ENCODE assay signal across 1 cellular context in the genomic region with DNA sequence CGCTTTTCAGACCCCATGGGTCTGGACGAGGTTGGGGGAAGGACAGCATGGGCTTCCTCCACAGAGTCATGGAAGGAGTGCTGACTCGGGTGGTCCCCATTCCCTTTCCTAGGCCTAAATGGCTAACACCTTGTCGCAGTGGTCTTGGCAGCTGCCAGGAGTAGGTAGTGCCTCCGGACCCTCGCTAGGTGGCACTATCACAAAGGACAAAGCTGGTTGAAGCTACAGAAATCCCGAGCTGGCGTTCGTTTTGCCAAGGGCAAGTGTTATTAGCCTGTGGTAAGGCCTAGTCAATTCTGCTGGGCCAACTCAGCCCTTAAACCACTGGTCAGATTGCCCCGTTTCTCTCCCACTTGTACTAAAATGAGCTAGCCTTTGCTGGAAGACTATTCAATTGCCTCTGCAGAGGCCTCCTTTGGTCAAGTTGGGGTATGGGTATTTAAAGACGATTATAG.
TF ChIP-seq lines count a peak whose summit lies in the region.

No MANE protein-coding gene starts in this region.

TF ChIP-seq in HEK293, 187 proteins besides CTCF, POLR2A, EP300 and RAD21 (continued from another document):
- TF ChIP-seq, protein P1, sequence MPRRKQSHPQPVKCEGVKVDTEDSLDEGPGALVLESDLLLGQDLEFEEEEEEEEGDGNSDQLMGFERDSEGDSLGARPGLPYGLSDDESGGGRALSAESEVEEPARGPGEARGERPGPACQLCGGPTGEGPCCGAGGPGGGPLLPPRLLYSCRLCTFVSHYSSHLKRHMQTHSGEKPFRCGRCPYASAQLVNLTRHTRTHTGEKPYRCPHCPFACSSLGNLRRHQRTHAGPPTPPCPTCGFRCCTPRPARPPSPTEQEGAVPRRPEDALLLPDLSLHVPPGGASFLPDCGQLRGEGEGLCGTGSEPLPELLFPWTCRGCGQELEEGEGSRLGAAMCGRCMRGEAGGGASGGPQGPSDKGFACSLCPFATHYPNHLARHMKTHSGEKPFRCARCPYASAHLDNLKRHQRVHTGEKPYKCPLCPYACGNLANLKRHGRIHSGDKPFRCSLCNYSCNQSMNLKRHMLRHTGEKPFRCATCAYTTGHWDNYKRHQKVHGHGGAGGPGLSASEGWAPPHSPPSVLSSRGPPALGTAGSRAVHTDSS (tag by site-specific recombination; IDR thresholded peaks at IDR 0.05) = no peak
- no peak for TF ChIP-seq ZBTB48 (tag by site-specific recombination; IDR thresholded peaks at IDR 0.05)
- TF ChIP-seq ZNF112 (tag by site-specific recombination; IDR thresholded peaks at IDR 0.05) = no peak
- TF ChIP-seq ZNF366 (tag by site-specific recombination; conservative IDR thresholded peaks at IDR 0.05) = no peak
- no peak for TF ChIP-seq ZNF624 (tag by site-specific recombination; IDR thresholded peaks at IDR 0.05)
- TF ChIP-seq ZBTB1 (tag by site-specific recombination; IDR thresholded peaks at IDR 0.05) = no peak
- TF ChIP-seq PRDM1 (tag by site-specific recombination; IDR thresholded peaks at IDR 0.05) = no peak
- TF ChIP-seq ZNF248 (tag by site-specific recombination; IDR thresholded peaks at IDR 0.05) = no peak
- TF ChIP-seq, protein P2, sequence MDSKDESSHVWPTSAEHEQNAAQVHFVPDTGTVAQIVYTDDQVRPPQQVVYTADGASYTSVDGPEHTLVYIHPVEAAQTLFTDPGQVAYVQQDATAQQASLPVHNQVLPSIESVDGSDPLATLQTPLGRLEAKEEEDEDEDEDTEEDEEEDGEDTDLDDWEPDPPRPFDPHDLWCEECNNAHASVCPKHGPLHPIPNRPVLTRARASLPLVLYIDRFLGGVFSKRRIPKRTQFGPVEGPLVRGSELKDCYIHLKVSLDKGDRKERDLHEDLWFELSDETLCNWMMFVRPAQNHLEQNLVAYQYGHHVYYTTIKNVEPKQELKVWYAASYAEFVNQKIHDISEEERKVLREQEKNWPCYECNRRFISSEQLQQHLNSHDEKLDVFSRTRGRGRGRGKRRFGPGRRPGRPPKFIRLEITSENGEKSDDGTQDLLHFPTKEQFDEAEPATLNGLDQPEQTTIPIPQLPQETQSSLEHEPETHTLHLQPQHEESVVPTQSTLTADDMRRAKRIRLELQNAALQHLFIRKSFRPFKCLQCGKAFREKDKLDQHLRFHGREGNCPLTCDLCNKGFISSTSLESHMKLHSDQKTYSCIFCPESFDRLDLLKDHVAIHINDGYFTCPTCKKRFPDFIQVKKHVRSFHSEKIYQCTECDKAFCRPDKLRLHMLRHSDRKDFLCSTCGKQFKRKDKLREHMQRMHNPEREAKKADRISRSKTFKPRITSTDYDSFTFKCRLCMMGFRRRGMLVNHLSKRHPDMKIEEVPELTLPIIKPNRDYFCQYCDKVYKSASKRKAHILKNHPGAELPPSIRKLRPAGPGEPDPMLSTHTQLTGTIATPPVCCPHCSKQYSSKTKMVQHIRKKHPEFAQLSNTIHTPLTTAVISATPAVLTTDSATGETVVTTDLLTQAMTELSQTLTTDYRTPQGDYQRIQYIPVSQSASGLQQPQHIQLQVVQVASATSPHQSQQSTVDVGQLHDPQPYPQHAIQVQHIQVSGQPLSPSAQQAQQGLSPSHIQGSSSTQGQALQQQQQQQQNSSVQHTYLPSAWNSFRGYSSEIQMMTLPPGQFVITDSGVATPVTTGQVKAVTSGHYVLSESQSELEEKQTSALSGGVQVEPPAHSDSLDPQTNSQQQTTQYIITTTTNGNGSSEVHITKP (tag by site-specific recombination; IDR thresholded peaks at IDR 0.05) = no peak
- no peak for TF ChIP-seq ZSCAN23 (tag by site-specific recombination; IDR thresholded peaks at IDR 0.05)
- TF ChIP-seq, protein P3, sequence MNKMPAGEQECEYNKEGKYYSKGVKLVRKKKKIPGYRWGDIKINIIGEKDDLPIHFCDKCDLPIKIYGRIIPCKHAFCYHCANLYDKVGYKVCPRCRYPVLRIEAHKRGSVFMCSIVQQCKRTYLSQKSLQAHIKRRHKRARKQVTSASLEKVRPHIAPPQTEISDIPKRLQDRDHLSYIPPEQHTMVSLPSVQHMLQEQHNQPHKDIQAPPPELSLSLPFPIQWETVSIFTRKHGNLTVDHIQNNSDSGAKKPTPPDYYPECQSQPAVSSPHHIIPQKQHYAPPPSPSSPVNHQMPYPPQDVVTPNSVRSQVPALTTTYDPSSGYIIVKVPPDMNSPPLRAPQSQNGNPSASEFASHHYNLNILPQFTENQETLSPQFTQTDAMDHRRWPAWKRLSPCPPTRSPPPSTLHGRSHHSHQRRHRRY (tag by site-specific recombination; IDR thresholded peaks at IDR 0.05) = no peak
- no peak for TF ChIP-seq GLIS1 (tag by site-specific recombination; IDR thresholded peaks at IDR 0.05)
- TF ChIP-seq ZNF473 (tag by site-specific recombination; IDR thresholded peaks at IDR 0.05) = no peak
- peak; percentile 88 for TF ChIP-seq TRIM28 (IDR thresholded peaks at IDR 0.05; ENCODE audit: borderline replicate concordance, low read length)
- TF ChIP-seq ZBTB21 (tag by site-specific recombination; IDR thresholded peaks at IDR 0.05) = no peak
- TF ChIP-seq ZFP69B (tag by site-specific recombination; IDR thresholded peaks at IDR 0.05) = no peak
- TF ChIP-seq ZNF48 (tag by site-specific recombination; IDR thresholded peaks at IDR 0.05) = no peak
- no peak for TF ChIP-seq KLF16 (tag by site-specific recombination; IDR thresholded peaks at IDR 0.05)
- TF ChIP-seq, protein P4, sequence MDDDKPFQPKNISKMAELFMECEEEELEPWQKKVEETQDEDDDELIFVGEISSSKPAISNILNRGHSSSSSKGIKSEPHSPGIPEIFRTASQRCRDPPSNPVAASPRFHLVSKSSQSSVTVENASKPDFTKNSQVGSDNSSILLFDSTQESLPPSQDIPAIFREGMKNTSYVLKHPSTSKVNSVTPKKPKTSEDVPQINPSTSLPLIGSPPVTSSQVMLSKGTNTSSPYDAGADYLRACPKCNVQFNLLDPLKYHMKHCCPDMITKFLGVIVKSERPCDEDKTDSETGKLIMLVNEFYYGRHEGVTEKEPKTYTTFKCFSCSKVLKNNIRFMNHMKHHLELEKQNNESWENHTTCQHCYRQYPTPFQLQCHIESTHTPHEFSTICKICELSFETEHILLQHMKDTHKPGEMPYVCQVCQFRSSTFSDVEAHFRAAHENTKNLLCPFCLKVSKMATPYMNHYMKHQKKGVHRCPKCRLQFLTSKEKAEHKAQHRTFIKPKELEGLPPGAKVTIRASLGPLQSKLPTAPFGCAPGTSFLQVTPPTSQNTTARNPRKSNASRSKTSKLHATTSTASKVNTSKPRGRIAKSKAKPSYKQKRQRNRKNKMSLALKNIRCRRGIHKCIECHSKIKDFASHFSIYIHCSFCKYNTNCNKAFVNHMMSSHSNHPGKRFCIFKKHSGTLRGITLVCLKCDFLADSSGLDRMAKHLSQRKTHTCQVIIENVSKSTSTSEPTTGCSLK (tag by site-specific recombination; IDR thresholded peaks at IDR 0.05) = no peak
- TF ChIP-seq, protein P5, sequence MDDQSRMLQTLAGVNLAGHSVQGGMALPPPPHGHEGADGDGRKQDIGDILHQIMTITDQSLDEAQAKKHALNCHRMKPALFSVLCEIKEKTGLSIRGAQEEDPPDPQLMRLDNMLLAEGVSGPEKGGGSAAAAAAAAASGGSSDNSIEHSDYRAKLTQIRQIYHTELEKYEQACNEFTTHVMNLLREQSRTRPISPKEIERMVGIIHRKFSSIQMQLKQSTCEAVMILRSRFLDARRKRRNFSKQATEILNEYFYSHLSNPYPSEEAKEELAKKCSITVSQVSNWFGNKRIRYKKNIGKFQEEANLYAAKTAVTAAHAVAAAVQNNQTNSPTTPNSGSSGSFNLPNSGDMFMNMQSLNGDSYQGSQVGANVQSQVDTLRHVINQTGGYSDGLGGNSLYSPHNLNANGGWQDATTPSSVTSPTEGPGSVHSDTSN (CRISPR knock-in tag; IDR thresholded peaks at IDR 0.05) = no peak
- TF ChIP-seq, protein P6, sequence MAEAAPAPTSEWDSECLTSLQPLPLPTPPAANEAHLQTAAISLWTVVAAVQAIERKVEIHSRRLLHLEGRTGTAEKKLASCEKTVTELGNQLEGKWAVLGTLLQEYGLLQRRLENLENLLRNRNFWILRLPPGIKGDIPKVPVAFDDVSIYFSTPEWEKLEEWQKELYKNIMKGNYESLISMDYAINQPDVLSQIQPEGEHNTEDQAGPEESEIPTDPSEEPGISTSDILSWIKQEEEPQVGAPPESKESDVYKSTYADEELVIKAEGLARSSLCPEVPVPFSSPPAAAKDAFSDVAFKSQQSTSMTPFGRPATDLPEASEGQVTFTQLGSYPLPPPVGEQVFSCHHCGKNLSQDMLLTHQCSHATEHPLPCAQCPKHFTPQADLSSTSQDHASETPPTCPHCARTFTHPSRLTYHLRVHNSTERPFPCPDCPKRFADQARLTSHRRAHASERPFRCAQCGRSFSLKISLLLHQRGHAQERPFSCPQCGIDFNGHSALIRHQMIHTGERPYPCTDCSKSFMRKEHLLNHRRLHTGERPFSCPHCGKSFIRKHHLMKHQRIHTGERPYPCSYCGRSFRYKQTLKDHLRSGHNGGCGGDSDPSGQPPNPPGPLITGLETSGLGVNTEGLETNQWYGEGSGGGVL (tag by site-specific recombination; IDR thresholded peaks at IDR 0.05) = no peak
- TF ChIP-seq MZF1 (tag by site-specific recombination; IDR thresholded peaks at IDR 0.05; ENCODE audit: borderline replicate concordance) = peak; percentile 33
- no peak for TF ChIP-seq ZNF292 (tag by site-specific recombination; IDR thresholded peaks at IDR 0.05; ENCODE audit: borderline replicate concordance, low read depth)
- no peak for TF ChIP-seq KLF10 (tag by site-specific recombination; IDR thresholded peaks at IDR 0.05)
- no peak for TF ChIP-seq ZNF664 (tag by site-specific recombination; IDR thresholded peaks at IDR 0.05)
- TF ChIP-seq ZIC2 (tag by site-specific recombination; IDR thresholded peaks at IDR 0.05) = no peak
- no peak for TF ChIP-seq ZNF341 (tag by site-specific recombination; IDR thresholded peaks at IDR 0.05; ENCODE audit: low read depth)
- TF ChIP-seq ZNF133 (tag by site-specific recombination; IDR thresholded peaks at IDR 0.05) = no peak
- 0 out of 2 replicates have a peak, but pooled peaks have one; percentile 54 for TF ChIP-seq IKZF3 (tag by site-specific recombination; IDR thresholded peaks at IDR 0.05)
- TF ChIP-seq ZEB2 (tag by site-specific recombination; IDR thresholded peaks at IDR 0.05) = no peak
- no peak for TF ChIP-seq ZNF121 (tag by site-specific recombination; IDR thresholded peaks at IDR 0.05)
- TF ChIP-seq, protein P7, sequence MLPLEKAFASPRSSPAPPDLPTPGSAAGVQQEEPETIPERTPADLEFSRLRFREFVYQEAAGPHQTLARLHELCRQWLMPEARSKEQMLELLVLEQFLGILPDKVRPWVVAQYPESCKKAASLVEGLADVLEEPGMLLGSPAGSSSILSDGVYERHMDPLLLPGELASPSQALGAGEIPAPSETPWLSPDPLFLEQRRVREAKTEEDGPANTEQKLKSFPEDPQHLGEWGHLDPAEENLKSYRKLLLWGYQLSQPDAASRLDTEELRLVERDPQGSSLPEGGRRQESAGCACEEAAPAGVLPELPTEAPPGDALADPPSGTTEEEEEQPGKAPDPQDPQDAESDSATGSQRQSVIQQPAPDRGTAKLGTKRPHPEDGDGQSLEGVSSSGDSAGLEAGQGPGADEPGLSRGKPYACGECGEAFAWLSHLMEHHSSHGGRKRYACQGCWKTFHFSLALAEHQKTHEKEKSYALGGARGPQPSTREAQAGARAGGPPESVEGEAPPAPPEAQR (tag by site-specific recombination; IDR thresholded peaks at IDR 0.05) = no peak
- TF ChIP-seq ZNF324 (tag by site-specific recombination; IDR thresholded peaks at IDR 0.05) = no peak; the same call in 1 of the 2 replicates
- no peak for TF ChIP-seq ZNF548 (tag by site-specific recombination; IDR thresholded peaks at IDR 0.05)
- no peak for TF ChIP-seq REPIN1 (tag by site-specific recombination; IDR thresholded peaks at IDR 0.05; ENCODE audit: low read depth)
